In genomic region chr17:6303664-6304063, GRCh38 we compare ENCODE assay signal across 9 cellular contexts.
DNase-seq lines count a peak whose midpoint lies in the region; ATAC-seq, FAIRE-seq and TF ChIP-seq lines count a peak whose summit lies in the region.
"Had no signal": no experiment of that assay in that cellular context is flagged by ENCODE, and none has a peak within 500 bp of the region (broad histone marks: within the 10 kb centered on the region; RNA-seq: fewer than 3 reads in every experiment).

No MANE protein-coding gene starts in this region.

- TF ChIP-seq CTCF in A549 (IDR thresholded peaks at IDR 0.05) (no peak), GM13977 (IDR thresholded peaks at IDR 0.05; ENCODE audit: extremely low read depth, insufficient read depth, missing control alignments) (no peak), fibroblast of pulmonary artery (IDR thresholded peaks at IDR 0.05; ENCODE audit: low read length, missing control alignments) (no peak)

- no peaks in the 10 kb centered on the region for H3K9me3 ChIP-seq in A549
- H3K9me3 ChIP-seq: SJSA1 had no signal

- no peak for TF ChIP-seq RAD21 in A549 (conservative IDR thresholded peaks at IDR 0.05 in 1 of 2, IDR thresholded peaks at IDR 0.05 in 1 of 2)

- in situ Hi-C loops in GM13977 (cut with MboI; ENCODE audit: low pct_unique_long_range_greater_than_20kb, low sequenced_read_pairs, unreplicated experiment) = no loop called here
- in situ Hi-C loops in SK-MEL-5 (cut with HindIII; ENCODE audit: low pct_unique_long_range_greater_than_20kb, low sequenced_read_pairs) = no loop called here

- TF ChIP-seq EP300 in A549 (IDR thresholded peaks at IDR 0.05) = no peak

- H3K4me1 ChIP-seq in A549 = no peaks in the 10 kb centered on the region
- H3K4me1 ChIP-seq: SJSA1 had no signal

- DNase-seq in A549 (ENCODE audit: low read depth in 1 of 2, low spot score in 1 of 2) (peak in 1 of 2 experiments; percentile 21), GM13977 (ENCODE audit: low spot score) (peak; percentile 15), SK-MEL-5 (ENCODE audit: low read depth, low spot score) (peak; percentile 19), fibroblast of pulmonary artery (ENCODE audit: low read depth) (peak; percentile 26), T-helper 9 cell (no peak), NCI-H2171 (lab: John Stamatoyannopoulos, UW) (no peak)
- DNase-seq in stimulated activated naive CD4-positive, alpha-beta T cell treated with Interleukin-2 at 50 U/mL for 16 hours (lab: John Stamatoyannopoulos, UW) = no peak

- POLR2A ChIA-PET in A549 (lab: Yijun Ruan, JAX) = no interaction called here

- under 1% methylated on average over 5 of the region's 5 CpGs for WGBS in A549 (ENCODE audit: missing lambda C conversion rate)

- H3K4me2 ChIP-seq in A549 = no peak overlapping the region

- H3K4me3 ChIP-seq in A549 (no peak overlapping the region), fibroblast of pulmonary artery (replicated peaks; ENCODE audit: low read depth, low read length) (no peak overlapping the region)
- H3K4me3 ChIP-seq: SJSA1 had no signal

- ATAC-seq in A549 = peak in 1 of 2 experiments; percentile 57; a peak in 1 of 6 replicates
- ATAC-seq in GM21529 (IDR thresholded peaks at IDR 0.05; ENCODE audit: unreplicated experiment) = no peak

- TF ChIP-seq POLR2A in A549 (IDR thresholded peaks at IDR 0.05; ENCODE audit: low read length) = no peak

- CTCF ChIA-PET in A549 (lab: Yijun Ruan, JAX) = no interaction called here

- no peak for FAIRE-seq in A549 (lab: Jason Lieb, UNC)

- H3K27ac ChIP-seq in A549 = no peak overlapping the region
- H3K27ac ChIP-seq: SJSA1 had no signal

TF ChIP-seq in A549, 52 proteins besides CTCF, POLR2A, EP300 and RAD21:
- peak; percentile 97 for TF ChIP-seq EHMT2 (IDR thresholded peaks at IDR 0.05; ENCODE audit: low read depth)
- TF ChIP-seq POLR2AphosphoS2 (conservative IDR thresholded peaks at IDR 0.05; ENCODE audit: low read length) = no peak
- TF ChIP-seq HOXB5 (CRISPR knock-in tag; IDR thresholded peaks at IDR 0.05) = no peak
- TF ChIP-seq, protein P1, sequence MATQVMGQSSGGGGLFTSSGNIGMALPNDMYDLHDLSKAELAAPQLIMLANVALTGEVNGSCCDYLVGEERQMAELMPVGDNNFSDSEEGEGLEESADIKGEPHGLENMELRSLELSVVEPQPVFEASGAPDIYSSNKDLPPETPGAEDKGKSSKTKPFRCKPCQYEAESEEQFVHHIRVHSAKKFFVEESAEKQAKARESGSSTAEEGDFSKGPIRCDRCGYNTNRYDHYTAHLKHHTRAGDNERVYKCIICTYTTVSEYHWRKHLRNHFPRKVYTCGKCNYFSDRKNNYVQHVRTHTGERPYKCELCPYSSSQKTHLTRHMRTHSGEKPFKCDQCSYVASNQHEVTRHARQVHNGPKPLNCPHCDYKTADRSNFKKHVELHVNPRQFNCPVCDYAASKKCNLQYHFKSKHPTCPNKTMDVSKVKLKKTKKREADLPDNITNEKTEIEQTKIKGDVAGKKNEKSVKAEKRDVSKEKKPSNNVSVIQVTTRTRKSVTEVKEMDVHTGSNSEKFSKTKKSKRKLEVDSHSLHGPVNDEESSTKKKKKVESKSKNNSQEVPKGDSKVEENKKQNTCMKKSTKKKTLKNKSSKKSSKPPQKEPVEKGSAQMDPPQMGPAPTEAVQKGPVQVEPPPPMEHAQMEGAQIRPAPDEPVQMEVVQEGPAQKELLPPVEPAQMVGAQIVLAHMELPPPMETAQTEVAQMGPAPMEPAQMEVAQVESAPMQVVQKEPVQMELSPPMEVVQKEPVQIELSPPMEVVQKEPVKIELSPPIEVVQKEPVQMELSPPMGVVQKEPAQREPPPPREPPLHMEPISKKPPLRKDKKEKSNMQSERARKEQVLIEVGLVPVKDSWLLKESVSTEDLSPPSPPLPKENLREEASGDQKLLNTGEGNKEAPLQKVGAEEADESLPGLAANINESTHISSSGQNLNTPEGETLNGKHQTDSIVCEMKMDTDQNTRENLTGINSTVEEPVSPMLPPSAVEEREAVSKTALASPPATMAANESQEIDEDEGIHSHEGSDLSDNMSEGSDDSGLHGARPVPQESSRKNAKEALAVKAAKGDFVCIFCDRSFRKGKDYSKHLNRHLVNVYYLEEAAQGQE (IDR thresholded peaks at IDR 0.05) = peak; percentile 96
- no peak for TF ChIP-seq FOSB (CRISPR knock-in tag; IDR thresholded peaks at IDR 0.05)
- no peak for TF ChIP-seq ZFP36 (IDR thresholded peaks at IDR 0.05; ENCODE audit: borderline replicate concordance, partially characterized antibody)
- no peak for TF ChIP-seq SREBF2 (IDR thresholded peaks at IDR 0.05)
- TF ChIP-seq, protein P2, sequence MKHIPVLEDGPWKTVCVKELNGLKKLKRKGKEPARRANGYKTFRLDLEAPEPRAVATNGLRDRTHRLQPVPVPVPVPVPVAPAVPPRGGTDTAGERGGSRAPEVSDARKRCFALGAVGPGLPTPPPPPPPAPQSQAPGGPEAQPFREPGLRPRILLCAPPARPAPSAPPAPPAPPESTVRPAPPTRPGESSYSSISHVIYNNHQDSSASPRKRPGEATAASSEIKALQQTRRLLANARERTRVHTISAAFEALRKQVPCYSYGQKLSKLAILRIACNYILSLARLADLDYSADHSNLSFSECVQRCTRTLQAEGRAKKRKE (CRISPR knock-in tag; IDR thresholded peaks at IDR 0.05; ENCODE audit: low read depth) = no peak

Comparison
In these comparisons a context has a peak if more than half of its experiments do, and no peak if none do; other contexts are left out.
1. DNase-seq: peak in GM13977 (single experiment), SK-MEL-5 (single experiment) and fibroblast of pulmonary artery (single experiment); none in T-helper 9 cell (single experiment), stimulated activated naive CD4-positive, alpha-beta T cell treated with Interleukin-2 at 50 U/mL for 16 hours (single experiment) and NCI-H2171 (single experiment).